9 cellular contexts compared by ENCODE assay signal in the genomic region with DNA sequence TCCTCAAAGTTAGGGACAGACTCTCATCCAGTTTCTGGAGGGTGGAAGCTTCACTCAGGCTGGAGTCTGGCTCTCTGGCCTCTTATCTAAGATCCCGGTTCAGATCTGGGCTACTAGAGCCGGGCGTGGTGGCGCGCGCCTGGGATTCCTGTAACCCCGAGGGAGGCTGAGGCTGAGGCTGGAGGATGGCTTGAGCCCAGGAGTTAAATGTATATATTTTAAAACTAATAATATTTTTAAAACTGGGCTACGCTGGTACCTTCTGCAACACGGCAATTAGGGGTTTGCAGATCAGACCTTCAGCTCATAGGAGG. TPM values are rescaled to one million over a fixed set of nuclear protein-coding genes. Genes with fewer than 3 reads are reported as not detected.
DNase-seq lines count a peak whose midpoint lies in the region; TF ChIP-seq lines count a peak whose summit lies in the region.
"Had no signal": no experiment of that assay in that cellular context is flagged by ENCODE, and none has a peak within 500 bp of the region (broad histone marks: within the 10 kb centered on the region; RNA-seq: fewer than 3 reads in every experiment).

No MANE protein-coding gene starts in this region.

- no peaks in the 10 kb centered on the region for H3K27me3 ChIP-seq in SU-DHL-6 (ENCODE audit: low read length)
- no peaks in the 10 kb centered on the region for H3K27me3 ChIP-seq in rectal smooth muscle tissue (ENCODE audit: control insufficient read depth, insufficient read depth, low read length)

- DNase-seq in fibroblast of the aortic adventitia (ENCODE audit: low read depth) = peak; percentile 40
- no peak for DNase-seq in middle frontal gyrus (ENCODE audit: extremely low spot score, low spot score)
- DNase-seq in kidney tubule cell (ENCODE audit: low spot score) = no peak
- DNase-seq in erythroblast (lab: John Stamatoyannopoulos, UW) = no peak
- DNase-seq in NCI-H1105 treated with DMSO at 0.1 percent for 48 hours (lab: John Stamatoyannopoulos, UW) = no peak

- H3K4me3 ChIP-seq in GM08714 (ENCODE audit: low read length) = peak overlapping the region; percentile 72; the same call in 1 of the 2 replicates
- H3K4me3 ChIP-seq in SU-DHL-6 (ENCODE audit: insufficient read depth, low read length, poor library complexity, severe bottlenecking) = peak overlapping the region; percentile 86
- H3K4me3 ChIP-seq in fibroblast of the aortic adventitia (ENCODE audit: low read depth, low read length) = peak overlapping the region; percentile 90
- peak overlapping the region; percentile 81 for H3K4me3 ChIP-seq in rectal smooth muscle tissue (ENCODE audit: low read length)

- H3K36me3 ChIP-seq in SU-DHL-6 (ENCODE audit: low read length) = no peaks in the 10 kb centered on the region
- no peaks in the 10 kb centered on the region for H3K36me3 ChIP-seq in rectal smooth muscle tissue (ENCODE audit: control insufficient read depth, insufficient read depth, low read length)

- H3K9me3 ChIP-seq in SU-DHL-6 (ENCODE audit: insufficient read depth, low read length) = no peaks in the 10 kb centered on the region

- H3F3A ChIP-seq in SU-DHL-6 (ENCODE audit: insufficient read depth) = no peaks in the 10 kb centered on the region

- H3K4me1 ChIP-seq in rectal smooth muscle tissue (ENCODE audit: control insufficient read depth, insufficient read depth, low read length) = peaks cover 2% of the 10 kb centered on the region

- no peaks in the 10 kb centered on the region for H3K9me2 ChIP-seq in SU-DHL-6 (replicated peaks; ENCODE audit: insufficient read depth, low read length)

- no peaks in the 10 kb centered on the region for H4K20me1 ChIP-seq in SU-DHL-6 (ENCODE audit: low read depth, low read length)

- H3K4me2 ChIP-seq in SU-DHL-6 (ENCODE audit: low read depth, low read length, poor library complexity, severe bottlenecking) = peak overlapping the region; percentile 88

- no peak for TF ChIP-seq CTCF in SU-DHL-6 (IDR thresholded peaks at IDR 0.05; ENCODE audit: insufficient read depth, low read length, poor library complexity, severe bottlenecking)
- TF ChIP-seq CTCF in fibroblast of the aortic adventitia (IDR thresholded peaks at IDR 0.05; ENCODE audit: insufficient read depth, low read length) = no peak

- H3K9ac ChIP-seq in SU-DHL-6 (ENCODE audit: low read length) (peak overlapping the region; percentile 83), rectal smooth muscle tissue (ENCODE audit: low read length) (peak overlapping the region; percentile 26)

- H3K27ac ChIP-seq in SU-DHL-6 (ENCODE audit: low read depth, low read length) = no peak overlapping the region
- peak overlapping the region; percentile 95 for H3K27ac ChIP-seq in rectal smooth muscle tissue (ENCODE audit: low read depth, low read length)

- no peak for TF ChIP-seq POLR2A in erythroblast (IDR thresholded peaks at IDR 0.05; ENCODE audit: low read length)

- peak overlapping the region; percentile 91 for H2AFZ ChIP-seq in SU-DHL-6 (ENCODE audit: low read depth, low read length, severe bottlenecking)

- H3K79me2 ChIP-seq in SU-DHL-6 (ENCODE audit: insufficient read depth, low read length) = peaks cover 17% of the 10 kb centered on the region

RNA-seq across cellular contexts. Expression of a gene that starts 0.7 kb away (rescaled TPM):
- total RNA-seq in fibroblast of the aortic adventitia (ENCODE audit: low replicate concordance) = 9.7 and 45.2 TPM in 2 replicates

RNA-seq across cellular contexts. Expression of a gene that starts 26.9 kb away (rescaled TPM):
- total RNA-seq in fibroblast of the aortic adventitia (ENCODE audit: low replicate concordance) = not detected in 2 replicates
- total RNA-seq: pulmonary artery endothelial cell had no signal

RNA-seq across cellular contexts. Expression of a gene that starts 38.8 kb away (rescaled TPM):
- 47.6 and 86.5 TPM in 2 replicates for total RNA-seq in fibroblast of the aortic adventitia (ENCODE audit: low replicate concordance)
